8 cellular contexts compared by ENCODE assay signal in genomic region chr1:169020684-169021083, GRCh38.
"Had no signal": no experiment of that assay in that cellular context is flagged by ENCODE, and none has a peak within 500 bp of the region (broad histone marks: within the 10 kb centered on the region; RNA-seq: fewer than 3 reads in every experiment).

No MANE protein-coding gene starts in this region.

- DNase-seq: GDM1, GF-D8 had no signal

- ATAC-seq: GM12878 had no signal

- FAIRE-seq: G401.6, GM12878, GM12891, GM12892, GM18507, GM19239 had no signal

- H3K4me3 ChIP-seq: GM12878 had no signal
